11 cellular contexts compared by ENCODE assay signal in genomic region chr9:134054891-134055811, GRCh38. TPM values are rescaled to one million over a fixed set of nuclear protein-coding genes. Genes with fewer than 3 reads are reported as not detected.
DNase-seq lines count a peak whose midpoint lies in the region; ATAC-seq and TF ChIP-seq lines count a peak whose summit lies in the region.
"Had no signal": no experiment of that assay in that cellular context is flagged by ENCODE, and none has a peak within 500 bp of the region (broad histone marks: within the 10 kb centered on the region; RNA-seq: fewer than 3 reads in every experiment).

No MANE protein-coding gene starts in this region.

- H3K27ac ChIP-seq in mesenchymal stem cell (ENCODE audit: low read length, poor library complexity, severe bottlenecking) (no peak overlapping the region), tibial artery (peak overlapping the region in 1 of 2 donors; percentile 38)
- H3K27ac ChIP-seq: 22Rv1 had no signal

- H3K4ac ChIP-seq in mesenchymal stem cell (ENCODE audit: low read depth in 1 of 2, low read length in 2 of 2): no peak overlapping the region

- H2BK120ac ChIP-seq in mesenchymal stem cell (ENCODE audit: low read depth, low read length): no peak overlapping the region

- peak; percentile 47 for DNase-seq in NCI-H2196 treated with DMSO at 0.1 percent for 48 hours (lab: John Stamatoyannopoulos, UW; ENCODE audit: unreplicated experiment)
- no peak for DNase-seq in NCI-H2196 (lab: John Stamatoyannopoulos, UW; ENCODE audit: unreplicated experiment)
- no peak for DNase-seq in epithelial cell of proximal tubule (ENCODE audit: low read depth)
- no peak for DNase-seq in mesenchymal stem cell
- DNase-seq in tibial artery: peak; percentile 17 to 62
- no peak for DNase-seq in cerebellar nuclear complex (lab: John Stamatoyannopoulos, UW)
- no peak for DNase-seq in hepatic stellate cell (ENCODE audit: low spot score)
- DNase-seq: cortex of kidney, DND-41 had no signal

- no peak overlapping the region for H2BK5ac ChIP-seq in mesenchymal stem cell (ENCODE audit: low read depth, low read length, poor library complexity, severe bottlenecking)

- H3K27me3 ChIP-seq in mesenchymal stem cell (ENCODE audit: control insufficient read depth in 1 of 2, insufficient read depth in 1 of 2, low read length in 2 of 2) (no peaks in the 10 kb centered on the region), tibial artery (no peaks in the 10 kb centered on the region)

- no peak overlapping the region for H3K14ac ChIP-seq in mesenchymal stem cell (ENCODE audit: low read length in 2 of 2)

- H4K91ac ChIP-seq in mesenchymal stem cell (ENCODE audit: low read length): no peak overlapping the region

- no peak overlapping the region for H2BK12ac ChIP-seq in mesenchymal stem cell (ENCODE audit: low read length in 2 of 2)

- intact Hi-C loops in tibial artery (cut with DNase I; ENCODE audit: low total_unique reads): no loop called here

- peak overlapping the region; percentile 23 for H3K9ac ChIP-seq in mesenchymal stem cell (ENCODE audit: low read length)

- WGBS in mesenchymal stem cell: 94% methylated on average over 28 of the region's 28 CpGs

- no peak overlapping the region for H4K8ac ChIP-seq in mesenchymal stem cell (ENCODE audit: low read length)

- no peak overlapping the region for H2AK5ac ChIP-seq in mesenchymal stem cell (ENCODE audit: low read length, severe bottlenecking)

- H3K79me1 ChIP-seq in mesenchymal stem cell (replicated peaks; ENCODE audit: low read length, poor library complexity, severe bottlenecking): peaks cover 49% of the 10 kb centered on the region

- ATAC-seq in GM21737 (IDR thresholded peaks at IDR 0.05; ENCODE audit: unreplicated experiment): no peak

- no peak overlapping the region for H3K18ac ChIP-seq in mesenchymal stem cell (ENCODE audit: low read depth in 1 of 2, low read length in 2 of 2)

- H3K4me3 ChIP-seq in epithelial cell of proximal tubule (ENCODE audit: low read depth, low read length) (peak overlapping the region; percentile 11), mesenchymal stem cell (ENCODE audit: insufficient read depth in 1 of 2, low read depth in 1 of 2, low read length in 2 of 2) (peak overlapping the region in 1 of 2 experiments; percentile 26), tibial artery (no peak overlapping the region)

- H3K36me3 ChIP-seq in mesenchymal stem cell (ENCODE audit: control insufficient read depth in 1 of 2, insufficient read depth in 2 of 2, low read depth in 1 of 2, low read length in 2 of 2) (peaks cover 25 to 68% of the 10 kb centered on the region in 2 experiments), tibial artery (peaks cover 28 to 42% (median 33%) of the 10 kb centered on the region in 3 donors)

- no peak for TF ChIP-seq CTCF in epithelial cell of proximal tubule (conservative IDR thresholded peaks at IDR 0.05; ENCODE audit: low read depth, low read length)
- TF ChIP-seq CTCF in tibial artery (IDR thresholded peaks at IDR 0.05): no peak

- no peak overlapping the region for H2BK15ac ChIP-seq in mesenchymal stem cell (ENCODE audit: low read depth, poor library complexity, severe bottlenecking)

- H3K9me3 ChIP-seq in mesenchymal stem cell (ENCODE audit: control insufficient read depth, low read length) (no peaks in the 10 kb centered on the region), tibial artery (no peaks in the 10 kb centered on the region)

- H3K23ac ChIP-seq in mesenchymal stem cell (ENCODE audit: low read length in 2 of 2): no peak overlapping the region

- no peak overlapping the region for H3K4me2 ChIP-seq in mesenchymal stem cell (ENCODE audit: low read length, poor library complexity, severe bottlenecking)

- H2AFZ ChIP-seq in mesenchymal stem cell (ENCODE audit: low read depth, low read length): no peak overlapping the region

- H3K4me1 ChIP-seq in mesenchymal stem cell (ENCODE audit: control insufficient read depth, insufficient read depth, low read depth, low read length) (peaks cover 52% of the 10 kb centered on the region), tibial artery (peaks cover 0 to 52% (median 36%) of the 10 kb centered on the region in 4 donors)

RNA-seq across cellular contexts. Expression of gene BRD3, which starts 12.7 kb away (rescaled TPM):
- 16.6 and 19.9 TPM in 2 replicates for total RNA-seq in epithelial cell of proximal tubule
- 15.9 TPM for polyA plus RNA-seq in mesenchymal stem cell (2013, experiment 1 of 2)
- 15.0 TPM for polyA plus RNA-seq in mesenchymal stem cell (2013, experiment 2 of 2)

RNA-seq across cellular contexts. Expression of gene BRD3OS, which starts 29.9 kb away (rescaled TPM):
- 14.1 and 22.7 TPM in 2 replicates for total RNA-seq in epithelial cell of proximal tubule
- 23.6 TPM for polyA plus RNA-seq in mesenchymal stem cell (2013, experiment 1 of 2)
- polyA plus RNA-seq in mesenchymal stem cell (2013, experiment 2 of 2): 26.5 TPM

Comparison
In these comparisons a context has a peak if more than half of its experiments do, and no peak if none do; other contexts are left out.
1. DNase-seq: peak in NCI-H2196 treated with DMSO at 0.1 percent for 48 hours (single experiment) and tibial artery (2 of 2); none in NCI-H2196 (single experiment), epithelial cell of proximal tubule (single experiment), mesenchymal stem cell (single experiment), cerebellar nuclear complex (0 of 2) and hepatic stellate cell (single experiment).